1 cellular context compared by ENCODE assay signal in genomic region chr2:85577063-85577385, GRCh38.
TF ChIP-seq lines count a peak whose summit lies in the region.

No MANE protein-coding gene starts in this region.

TF ChIP-seq in H1, 55 proteins besides CTCF, POLR2A, EP300 and RAD21:
- TF ChIP-seq SRF (IDR thresholded peaks at IDR 0.05; ENCODE audit: low read depth, low read length) = no peak
